1 cellular context compared by ENCODE assay signal in genomic region chrX:1392376-1393130, GRCh38.
A peak's percentile ranks its signal among the peaks of the same experiment; 100 is the strongest.
TF ChIP-seq lines count a peak whose summit lies in the region.

No MANE protein-coding gene starts in this region.

TF ChIP-seq in HepG2, 621 proteins besides CTCF, POLR2A, EP300 and RAD21 (continued from another document):
- TF ChIP-seq ATF3 (CRISPR knock-in tag; IDR thresholded peaks at IDR 0.05), result no peak
- TF ChIP-seq ZBTB10 (CRISPR knock-in tag; IDR thresholded peaks at IDR 0.05; ENCODE audit: borderline replicate concordance), result peak; percentile 46; the same call in 1 of the 2 replicates
- TF ChIP-seq NFKB2 (CRISPR knock-in tag; IDR thresholded peaks at IDR 0.05; ENCODE audit: borderline replicate concordance), result 0 out of 2 replicates have a peak, but pooled peaks have one; percentile 31
- 0 out of 2 replicates have a peak, but pooled peaks have one; percentile 0 for TF ChIP-seq THAP8 (CRISPR knock-in tag; IDR thresholded peaks at IDR 0.05; ENCODE audit: borderline replicate concordance)
- TF ChIP-seq MEIS2 (CRISPR knock-in tag; IDR thresholded peaks at IDR 0.05), result peak; percentile 82
- TF ChIP-seq ZNF770 (CRISPR knock-in tag; IDR thresholded peaks at IDR 0.05), result 0 out of 2 replicates have a peak, but pooled peaks have one; percentile 21
- TF ChIP-seq ZNF543 (CRISPR knock-in tag; IDR thresholded peaks at IDR 0.05), result 0 out of 2 replicates have a peak, but pooled peaks have one; percentile 1
- TF ChIP-seq ZBTB25 (CRISPR knock-in tag; IDR thresholded peaks at IDR 0.05), result 0 out of 2 replicates have a peak, but pooled peaks have one; percentile 38
- TF ChIP-seq WIZ (CRISPR knock-in tag; IDR thresholded peaks at IDR 0.05), result no peak
- no peak for TF ChIP-seq ZNF225 (CRISPR knock-in tag; IDR thresholded peaks at IDR 0.05)
- TF ChIP-seq MZF1 (CRISPR knock-in tag; IDR thresholded peaks at IDR 0.05; ENCODE audit: borderline replicate concordance), result no peak
- TF ChIP-seq ZBTB7B (CRISPR knock-in tag; IDR thresholded peaks at IDR 0.05), result peak; percentile 92
- TF ChIP-seq ZBTB42 (CRISPR knock-in tag; IDR thresholded peaks at IDR 0.05), result peak; percentile 57; the same call in 1 of the 2 replicates
- TF ChIP-seq ZNF773 (CRISPR knock-in tag; IDR thresholded peaks at IDR 0.05; ENCODE audit: borderline replicate concordance), result 0 out of 2 replicates have a peak, but pooled peaks have one; percentile 51
- peak; percentile 69; the same call in 1 of the 2 replicates for TF ChIP-seq MAZ (IDR thresholded peaks at IDR 0.05; ENCODE audit: borderline replicate concordance, low read depth, low read length)
- peak; percentile 54; the same call in 1 of the 2 replicates for TF ChIP-seq MAZ (CRISPR knock-in tag; IDR thresholded peaks at IDR 0.05; ENCODE audit: low read depth)
- TF ChIP-seq NR1H2 (CRISPR knock-in tag; IDR thresholded peaks at IDR 0.05; ENCODE audit: borderline replicate concordance, low read depth), result 0 out of 2 replicates have a peak, but pooled peaks have one; percentile 56
- TF ChIP-seq NR0B2 (CRISPR knock-in tag; IDR thresholded peaks at IDR 0.05), result 0 out of 2 replicates have a peak, but pooled peaks have one; percentile 56
- 0 out of 2 replicates have a peak, but pooled peaks have one; percentile 48 for TF ChIP-seq TP53 (CRISPR knock-in tag; conservative IDR thresholded peaks at IDR 0.05)
- TF ChIP-seq ISL2 (CRISPR knock-in tag; IDR thresholded peaks at IDR 0.05), result peak; percentile 8; the same call in 1 of the 2 replicates
- 0 out of 2 replicates have a peak, but pooled peaks have one; percentile 40 for TF ChIP-seq HOXA3 (CRISPR knock-in tag; IDR thresholded peaks at IDR 0.05)
- 0 out of 2 replicates have a peak, but pooled peaks have one; percentile 38 for TF ChIP-seq NCOA5 (CRISPR knock-in tag; IDR thresholded peaks at IDR 0.05)
- no peak for TF ChIP-seq PCBP2 (optimal IDR thresholded peaks at IDR 0.05; ENCODE audit: low read depth, low read length, poor library complexity, severe bottlenecking)
- TF ChIP-seq RELA (CRISPR knock-in tag; IDR thresholded peaks at IDR 0.05), result no peak
- TF ChIP-seq KDM3A (CRISPR knock-in tag; IDR thresholded peaks at IDR 0.05; ENCODE audit: low read depth), result 0 out of 2 replicates have a peak, but pooled peaks have one; percentile 41
- TF ChIP-seq ZNF687 (CRISPR knock-in tag; IDR thresholded peaks at IDR 0.05), result peak; percentile 77
- peak; percentile 52; the same call in 1 of the 2 replicates for TF ChIP-seq MTF1 (CRISPR knock-in tag; IDR thresholded peaks at IDR 0.05)
- TF ChIP-seq ELF1 (CRISPR knock-in tag; IDR thresholded peaks at IDR 0.05), result peak; percentile 33; the same call in 1 of the 2 replicates
- peak; percentile 44 for TF ChIP-seq ZNF574 (CRISPR knock-in tag; IDR thresholded peaks at IDR 0.05)
- TF ChIP-seq ZNF274 (CRISPR knock-in tag; IDR thresholded peaks at IDR 0.05), result no peak
- no peak for TF ChIP-seq JUND (CRISPR knock-in tag; IDR thresholded peaks at IDR 0.05)
- peak; percentile 65; the same call in 1 of the 2 replicates for TF ChIP-seq ZNF598 (CRISPR knock-in tag; IDR thresholded peaks at IDR 0.05; ENCODE audit: borderline replicate concordance)
- no peak for TF ChIP-seq TIGD3 (CRISPR knock-in tag; IDR thresholded peaks at IDR 0.05; ENCODE audit: borderline replicate concordance)
- TF ChIP-seq KLF11 (CRISPR knock-in tag; IDR thresholded peaks at IDR 0.05), result no peak
- no peak for TF ChIP-seq ZMYM3 (CRISPR knock-in tag; IDR thresholded peaks at IDR 0.05)
- TF ChIP-seq ZNF678 (CRISPR knock-in tag; IDR thresholded peaks at IDR 0.05), result 0 out of 2 replicates have a peak, but pooled peaks have one; percentile 16
- no peak for TF ChIP-seq PAX8 (CRISPR knock-in tag; IDR thresholded peaks at IDR 0.05; ENCODE audit: borderline replicate concordance)
- peak; percentile 98 for TF ChIP-seq ZBTB7A (CRISPR knock-in tag; IDR thresholded peaks at IDR 0.05)
- no peak for TF ChIP-seq NR3C1 (CRISPR knock-in tag; IDR thresholded peaks at IDR 0.05)
